ENCODE assay signal across 8 cellular contexts in the genomic region with DNA sequence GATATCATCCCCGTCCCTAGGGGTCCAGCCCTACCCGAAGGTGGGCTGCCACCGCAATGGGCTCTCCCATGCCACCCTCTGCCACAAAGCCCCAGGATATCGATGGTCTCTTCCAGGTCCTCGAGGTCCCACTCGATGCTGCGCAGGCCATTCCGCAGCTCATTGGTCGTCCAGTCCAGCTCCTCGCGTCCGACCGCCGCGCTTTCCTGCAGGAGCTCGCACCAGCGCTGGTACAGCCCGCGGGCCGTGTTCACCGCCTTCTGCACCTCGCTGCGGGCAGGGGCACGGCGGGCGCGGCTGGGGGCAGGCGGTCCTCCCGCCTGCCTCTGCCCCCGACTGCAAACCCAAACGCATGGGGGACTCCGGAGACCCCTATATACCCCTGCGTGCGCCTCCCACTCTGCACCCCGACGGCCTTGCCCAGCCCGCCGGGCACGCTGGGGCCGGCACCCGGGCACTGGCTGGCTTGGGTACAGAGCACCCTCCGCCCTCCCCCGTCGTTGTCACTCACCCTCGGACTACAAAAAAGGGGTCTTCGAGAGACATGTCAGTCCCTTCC. TPM values are rescaled to one million over a fixed set of nuclear protein-coding genes. Genes with fewer than 3 reads are reported as not detected.
DNase-seq lines count a peak whose midpoint lies in the region; ATAC-seq and TF ChIP-seq lines count a peak whose summit lies in the region.

No MANE protein-coding gene starts in this region.

- CTCF ChIA-PET in activated CD4-positive, alpha-beta T cell treated with anti-CD3 and anti-CD28 coated beads for 36 hours (lab: Charles Lee), result interaction anchor here (0.5 to 1.5 kb wide), 6 partner anchors 13 to 64 kb away, joined by 3 to 4 read pairs (median 4); partner anchors contain the start of gene NACC1

- H3K4me3 Mint-ChIP-seq in activated CD4-positive, alpha-beta T cell treated with anti-CD3 and anti-CD28 coated beads for 36 hours, result peak overlapping the region; percentile 87

- peaks cover 18% of the 10 kb centered on the region for H3K4me1 Mint-ChIP-seq in activated CD4-positive, alpha-beta T cell treated with anti-CD3 and anti-CD28 coated beads for 36 hours

- H3K9me3 Mint-ChIP-seq in activated CD4-positive, alpha-beta T cell treated with anti-CD3 and anti-CD28 coated beads for 36 hours (ENCODE audit: low read depth), result no peaks in the 10 kb centered on the region

- H3K79me2 ChIP-seq in KMS-11 (ENCODE audit: insufficient read depth, low read depth), result peaks cover 13% of the 10 kb centered on the region; the same call in 1 of the 2 replicates
- H3K79me2 ChIP-seq in fibroblast of lung (ENCODE audit: control insufficient read depth, insufficient read depth, low read length), result peaks cover 44% of the 10 kb centered on the region

- POLR2A ChIA-PET in activated CD4-positive, alpha-beta T cell treated with anti-CD3 and anti-CD28 coated beads for 36 hours (lab: Charles Lee), result interaction anchor here (0.6 to 1.0 kb wide), 5 partner anchors 14 to 32 kb away, joined by 3 to 8 read pairs (median 3); partner anchors contain the start of gene NACC1

- no peaks in the 10 kb centered on the region for H3K27me3 Mint-ChIP-seq in activated CD4-positive, alpha-beta T cell treated with anti-CD3 and anti-CD28 coated beads for 36 hours

- no peaks in the 10 kb centered on the region for H4K20me1 ChIP-seq in KMS-11 (ENCODE audit: insufficient read depth)
- no peaks in the 10 kb centered on the region for H4K20me1 ChIP-seq in fibroblast of lung (ENCODE audit: control insufficient read depth, extremely low read depth, insufficient read depth, low read length)

- H3K9ac ChIP-seq in KMS-11 (peak overlapping the region; percentile 49; the same call in 1 of the 2 replicates), fibroblast of lung (ENCODE audit: insufficient read depth, low read length) (peak overlapping the region; percentile 97)

- H3K4me3 ChIP-seq in KMS-11 (IDR thresholded peaks at IDR 0.05; ENCODE audit: insufficient read depth, low read depth, low read length) (peak overlapping the region; percentile 64), WERI-Rb-1 (ENCODE audit: low read depth, low read length) (peak overlapping the region; percentile 90), fibroblast of lung (replicated peaks in 1 of 4; ENCODE audit: control extremely low read depth in 1 of 4, insufficient read depth in 1 of 4, low read depth in 3 of 4, low read length in 4 of 4) (peak overlapping the region; percentile 75 to 100 (median 98)), neuron (ENCODE audit: low read length) (peak overlapping the region; percentile 90)

- peaks cover 2% of the 10 kb centered on the region for H3K4me1 ChIP-seq in KMS-11 (ENCODE audit: low read depth, poor library complexity, severe bottlenecking)
- H3K4me1 ChIP-seq in fibroblast of lung (ENCODE audit: control insufficient read depth, extremely low read depth, insufficient read depth, low read length), result peaks cover 7% of the 10 kb centered on the region
- H3K4me1 ChIP-seq in neuron (ENCODE audit: insufficient read depth, low read length), result peaks cover 13% of the 10 kb centered on the region

- intact Hi-C loops in activated CD4-positive, alpha-beta T cell treated with anti-CD3 and anti-CD28 coated beads for 36 hours (cut with DNase I, micrococcal nuclease), result loop anchor here (1.0 to 10.0 kb wide), 15 partner anchors 17 to 1375 kb away; partner anchors contain the start of genes CALR (in 1 of the 2), JUNB (in 1 of the 2) and TECR (in 1 of the 2)

- H3K9me3 ChIP-seq in WERI-Rb-1 (ENCODE audit: severe bottlenecking), result no peaks in the 10 kb centered on the region
- H3K9me3 ChIP-seq in fibroblast of lung (ENCODE audit: control insufficient read depth, insufficient read depth, low read depth, low read length), result no peaks in the 10 kb centered on the region
- no peaks in the 10 kb centered on the region for H3K9me3 ChIP-seq in neuron (ENCODE audit: low read length)

- DNase-seq in activated CD4-positive, alpha-beta T cell treated with anti-CD3 and anti-CD28 coated beads for 36 hours, result peak; percentile 65
- DNase-seq in activated CD4-positive, alpha-beta T cell treated with anti-CD3 and anti-CD28 coated beads, Interleukin-2, amount 50 U/mL, for 4 hours, result no peak
- DNase-seq in WERI-Rb-1 (peak; percentile 42), fibroblast of lung (ENCODE audit: low read depth in 2 of 2) (peak; percentile 27 to 58), GF-D8 (lab: John Stamatoyannopoulos, UW) (no peak)

- H3K36me3 Mint-ChIP-seq in activated CD4-positive, alpha-beta T cell treated with anti-CD3 and anti-CD28 coated beads for 36 hours (ENCODE audit: low read depth), result peaks cover 34% of the 10 kb centered on the region

- H3K36me3 ChIP-seq in KMS-11 (ENCODE audit: insufficient read depth), result no peaks in the 10 kb centered on the region
- H3K36me3 ChIP-seq in WERI-Rb-1, result peaks cover 17% of the 10 kb centered on the region
- peaks cover 4% of the 10 kb centered on the region for H3K36me3 ChIP-seq in fibroblast of lung (ENCODE audit: control insufficient read depth, insufficient read depth, low read length)
- peaks cover under 1% of the 10 kb centered on the region for H3K36me3 ChIP-seq in neuron (ENCODE audit: insufficient read depth, low read length)

- H3K27ac ChIP-seq in KMS-11 (no peak overlapping the region), WERI-Rb-1 (peak overlapping the region; percentile 62), fibroblast of lung (ENCODE audit: insufficient read depth, low read length) (peak overlapping the region; percentile 99)

- peak overlapping the region; percentile 97 for H3K27ac Mint-ChIP-seq in activated CD4-positive, alpha-beta T cell treated with anti-CD3 and anti-CD28 coated beads for 36 hours

- peak overlapping the region; percentile 88 for H2AFZ ChIP-seq in KMS-11 (ENCODE audit: low read depth)
- H2AFZ ChIP-seq in fibroblast of lung (ENCODE audit: low read length), result peak overlapping the region; percentile 89
- peak overlapping the region; percentile 44 for H2AFZ ChIP-seq in neuron (ENCODE audit: low read depth, low read length)

- H3K4me2 ChIP-seq in KMS-11 (peak overlapping the region; percentile 85; the same call in 1 of the 2 replicates), fibroblast of lung (ENCODE audit: extremely low read depth, insufficient read depth, low read length) (peak overlapping the region; percentile 92)

- TF ChIP-seq CTCF in KMS-11 (conservative IDR thresholded peaks at IDR 0.05; ENCODE audit: low read depth, low read length), result no peak
- no peak for TF ChIP-seq CTCF in WERI-Rb-1 (IDR thresholded peaks at IDR 0.05; ENCODE audit: low read depth, low read length)
- no peak for TF ChIP-seq CTCF in fibroblast of lung (conservative IDR thresholded peaks at IDR 0.05 in 1 of 2, IDR thresholded peaks at IDR 0.05 in 1 of 2; ENCODE audit: low read depth in 1 of 2, low read length in 2 of 2)

- ATAC-seq in activated CD4-positive, alpha-beta T cell treated with anti-CD3 and anti-CD28 coated beads for 36 hours, result peak; percentile 2
- no peak for ATAC-seq in GM19455 (IDR thresholded peaks at IDR 0.05; ENCODE audit: unreplicated experiment)

- H3K27me3 ChIP-seq in KMS-11 (ENCODE audit: insufficient read depth, low read depth) (no peaks in the 10 kb centered on the region; the same call in 1 of the 2 replicates), WERI-Rb-1 (ENCODE audit: insufficient read depth, low read depth, severe bottlenecking) (no peaks in the 10 kb centered on the region), fibroblast of lung (ENCODE audit: control insufficient read depth, insufficient read depth, low read length) (no peaks in the 10 kb centered on the region), neuron (ENCODE audit: insufficient read depth, low read length) (no peaks in the 10 kb centered on the region)

RNA-seq across cellular contexts. Expression of gene STX10, which starts 0.5 kb away (rescaled TPM):
- total RNA-seq in activated CD4-positive, alpha-beta T cell treated with anti-CD3 and anti-CD28 coated beads for 36 hours, result 10 to 100 TPM; 64.8 to 71.4 TPM
- 69.2 and 78.1 TPM in 2 replicates for total RNA-seq in fibroblast of lung
- 48.9 and 54.3 TPM in 2 replicates for polyA plus RNA-seq in fibroblast of lung
- polyA plus RNA-seq in fibroblast of lung (2012), result 61.8 and 73.6 TPM in 2 replicates
- polyA minus RNA-seq in fibroblast of lung (ENCODE audit: low replicate concordance), result 68.6 and 178 TPM in 2 replicates

RNA-seq across cellular contexts. Expression of gene IER2, which starts 0.5 kb away (rescaled TPM):
- total RNA-seq in activated CD4-positive, alpha-beta T cell treated with anti-CD3 and anti-CD28 coated beads for 36 hours, result 100 to 1,000 TPM; 109 to 118 TPM
- total RNA-seq in fibroblast of lung, result 21.1 and 26.4 TPM in 2 replicates
- 16.5 and 99.6 TPM in 2 replicates for polyA plus RNA-seq in fibroblast of lung
- 30.8 and 154 TPM in 2 replicates for polyA plus RNA-seq in fibroblast of lung (2012)
- 9.2 and 22.2 TPM in 2 replicates for polyA minus RNA-seq in fibroblast of lung (ENCODE audit: low replicate concordance)

RNA-seq across cellular contexts. Expression of gene NACC1, which starts 31.6 kb away (rescaled TPM):
- total RNA-seq in activated CD4-positive, alpha-beta T cell treated with anti-CD3 and anti-CD28 coated beads for 36 hours, result 10 to 100 TPM; 77.5 to 84.5 TPM
- 24.7 and 31.9 TPM in 2 replicates for total RNA-seq in fibroblast of lung
- 33.5 and 64.7 TPM in 2 replicates for polyA plus RNA-seq in fibroblast of lung
- polyA plus RNA-seq in fibroblast of lung (2012), result 38.6 and 61.6 TPM in 2 replicates
- polyA minus RNA-seq in fibroblast of lung (ENCODE audit: low replicate concordance), result 78.1 and 116 TPM in 2 replicates

RNA-seq across cellular contexts. Expression of gene TRMT1, which starts 33.2 kb away (rescaled TPM):
- total RNA-seq in activated CD4-positive, alpha-beta T cell treated with anti-CD3 and anti-CD28 coated beads for 36 hours, result 10 to 100 TPM; 73.0 to 96.1 TPM
- 20.3 and 21.8 TPM in 2 replicates for total RNA-seq in fibroblast of lung
- 12.2 and 17.9 TPM in 2 replicates for polyA plus RNA-seq in fibroblast of lung
- 12.4 and 24.1 TPM in 2 replicates for polyA plus RNA-seq in fibroblast of lung (2012)
- polyA minus RNA-seq in fibroblast of lung (ENCODE audit: low replicate concordance), result 24.9 and 36.2 TPM in 2 replicates

RNA-seq across cellular contexts. Expression of gene LYL1, which starts 47.0 kb away (rescaled TPM):
- total RNA-seq in activated CD4-positive, alpha-beta T cell treated with anti-CD3 and anti-CD28 coated beads for 36 hours, result 1 to 10 TPM; 2.0 to 2.5 TPM
- total RNA-seq in fibroblast of lung, result under 0.01 and 1.2 TPM in 2 replicates
- polyA plus RNA-seq in fibroblast of lung, result 0.26 and 0.30 TPM in 2 replicates
- 0.50 and 0.96 TPM in 2 replicates for polyA plus RNA-seq in fibroblast of lung (2012)
- 0.22 TPM in 1 of 2 replicates, not detected in the other for polyA minus RNA-seq in fibroblast of lung (ENCODE audit: low replicate concordance)

Comparison
In these comparisons a context has a peak if more than half of its experiments do, and no peak if none do; other contexts are left out.
1. DNase-seq: peak in activated CD4-positive, alpha-beta T cell treated with anti-CD3 and anti-CD28 coated beads for 36 hours (single experiment), WERI-Rb-1 (single experiment) and fibroblast of lung (2 of 2); none in activated CD4-positive, alpha-beta T cell treated with anti-CD3 and anti-CD28 coated beads, Interleukin-2, amount 50 U/mL, for 4 hours (0 of 2) and GF-D8 (single experiment).
2. Peak in every context shown above with its lines, with median percentiles within 50 percentile points of each other: H2AFZ ChIP-seq and H3K4me3 ChIP-seq.